In the genomic region with DNA sequence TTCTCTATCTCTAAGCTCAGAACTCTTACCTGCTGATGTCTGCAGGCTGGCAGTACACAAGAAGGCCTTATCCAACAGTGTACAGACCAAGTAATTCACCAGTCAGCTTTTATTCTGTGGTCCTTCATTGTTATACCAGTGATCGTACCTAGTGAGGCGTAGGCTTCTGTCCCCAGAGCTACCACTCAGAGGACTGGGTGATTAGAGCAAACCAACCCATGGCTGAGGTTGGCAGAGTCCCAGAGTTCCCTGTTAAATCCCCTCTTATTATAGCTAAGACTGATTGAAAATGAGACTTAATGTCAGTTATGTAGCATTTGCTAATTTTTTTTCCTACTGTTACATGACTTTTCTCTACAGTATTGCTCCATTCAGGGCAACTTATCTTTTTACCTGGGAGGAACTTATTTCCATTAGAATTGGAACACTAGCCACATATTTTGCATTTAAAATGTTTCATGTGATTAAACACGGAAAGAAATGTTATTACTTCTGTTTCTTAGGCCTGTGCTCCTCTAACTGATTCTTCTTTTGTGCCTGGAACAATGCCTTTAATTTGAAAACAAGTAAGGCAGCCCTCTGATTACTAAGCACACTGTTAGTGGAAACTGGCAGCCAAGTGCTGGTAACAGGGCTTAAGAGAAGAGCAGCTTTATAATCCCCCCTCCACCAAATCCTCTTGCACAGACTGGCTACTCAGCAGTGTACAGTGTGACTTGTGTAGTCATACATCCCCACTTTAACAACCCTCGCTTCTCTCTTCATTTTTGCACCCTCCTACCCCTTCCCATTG, we compare ENCODE assay signal across 1 cellular context.
TF ChIP-seq lines count a peak whose summit lies in the region.

No MANE protein-coding gene starts in this region.

TF ChIP-seq in IMR-90, 13 proteins besides CTCF, POLR2A, EP300 and RAD21:
- TF ChIP-seq MAFK (IDR thresholded peaks at IDR 0.05; ENCODE audit: low read depth, low read length) (no peak), CHD1 (IDR thresholded peaks at IDR 0.05; ENCODE audit: low read depth, low read length) (no peak), BHLHE40 (IDR thresholded peaks at IDR 0.05; ENCODE audit: low read depth, low read length) (no peak), RCOR1 (IDR thresholded peaks at IDR 0.05; ENCODE audit: insufficient replicate concordance, low read length) (no peak), CEBPB (IDR thresholded peaks at IDR 0.05; ENCODE audit: low read depth, low read length) (no peak), SMC3 (IDR thresholded peaks at IDR 0.05; ENCODE audit: low read depth, low read length) (no peak), USF2 (IDR thresholded peaks at IDR 0.05; ENCODE audit: low read depth, low read length) (no peak), MXI1 (IDR thresholded peaks at IDR 0.05; ENCODE audit: borderline replicate concordance, low read depth, low read length) (no peak), MAZ (IDR thresholded peaks at IDR 0.05; ENCODE audit: borderline replicate concordance, low read depth, low read length) (no peak), NFE2L2 (IDR thresholded peaks at IDR 0.05; ENCODE audit: low read depth, low read length) (no peak), RFX5 (IDR thresholded peaks at IDR 0.05; ENCODE audit: low read depth, low read length) (no peak)
- TF ChIP-seq, protein P1, sequence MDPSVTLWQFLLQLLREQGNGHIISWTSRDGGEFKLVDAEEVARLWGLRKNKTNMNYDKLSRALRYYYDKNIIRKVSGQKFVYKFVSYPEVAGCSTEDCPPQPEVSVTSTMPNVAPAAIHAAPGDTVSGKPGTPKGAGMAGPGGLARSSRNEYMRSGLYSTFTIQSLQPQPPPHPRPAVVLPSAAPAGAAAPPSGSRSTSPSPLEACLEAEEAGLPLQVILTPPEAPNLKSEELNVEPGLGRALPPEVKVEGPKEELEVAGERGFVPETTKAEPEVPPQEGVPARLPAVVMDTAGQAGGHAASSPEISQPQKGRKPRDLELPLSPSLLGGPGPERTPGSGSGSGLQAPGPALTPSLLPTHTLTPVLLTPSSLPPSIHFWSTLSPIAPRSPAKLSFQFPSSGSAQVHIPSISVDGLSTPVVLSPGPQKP (IDR thresholded peaks at IDR 0.05; ENCODE audit: borderline replicate concordance, low read depth, low read length), result no peak
